In the genomic region with DNA sequence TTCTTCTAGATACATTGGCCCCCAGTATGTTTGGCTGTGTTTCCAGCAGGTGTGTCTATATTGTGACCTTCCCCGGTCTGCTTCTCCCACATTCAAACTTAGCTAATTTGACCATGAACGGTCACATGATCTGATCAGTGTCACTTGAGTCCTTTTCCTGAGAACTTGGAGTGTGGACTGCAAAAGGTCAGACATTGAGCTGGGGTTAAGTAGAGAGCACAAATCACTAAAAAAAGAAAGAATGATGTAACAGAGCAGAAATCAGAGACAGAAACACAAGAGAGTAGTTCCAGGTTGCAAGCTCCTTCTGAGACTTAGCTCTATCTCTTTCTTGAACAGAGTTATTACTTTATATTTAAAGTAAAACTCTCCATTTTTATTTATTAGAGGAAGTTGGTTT, we compare ENCODE assay signal across 16 cellular contexts.
DNase-seq lines count a peak whose midpoint lies in the region; FAIRE-seq and TF ChIP-seq lines count a peak whose summit lies in the region.
"Had no signal": no experiment of that assay in that cellular context is flagged by ENCODE, and none has a peak within 500 bp of the region (broad histone marks: within the 10 kb centered on the region; RNA-seq: fewer than 3 reads in every experiment).

No MANE protein-coding gene starts in this region.

- FAIRE-seq in HTR-8/SVneo (lab: Jason Lieb, UNC) = peak; percentile 87
- FAIRE-seq: A204.1, GM12878, GM18507, H54 had no signal

- H3K36me3 ChIP-seq in left ventricle myocardium inferior = no peaks in the 10 kb centered on the region
- no peaks in the 10 kb centered on the region for H3K36me3 ChIP-seq in right atrium auricular region

- peaks cover 12% of the 10 kb centered on the region for H3K4me1 ChIP-seq in left ventricle myocardium inferior
- no peaks in the 10 kb centered on the region for H3K4me1 ChIP-seq in right atrium auricular region

- peak overlapping the region; percentile 54 for H3K27ac ChIP-seq in left ventricle myocardium inferior (replicated peaks)
- H3K27ac ChIP-seq in right atrium auricular region = no peak overlapping the region
- H3K27ac ChIP-seq: GM23248 had no signal

- intact Hi-C loops in left ventricle myocardium inferior (cut with micrococcal nuclease) = no loop called here

- H3K4me3 ChIP-seq in left ventricle myocardium inferior = no peak overlapping the region
- no peak overlapping the region for H3K4me3 ChIP-seq in right atrium auricular region
- H3K4me3 ChIP-seq in fibroblast of villous mesenchyme (ENCODE audit: low read depth, low read length) = no peak overlapping the region
- H3K4me3 ChIP-seq: GM12878, GM23248 had no signal

- DNase-seq in left ventricle myocardium inferior = no peak
- no peak for DNase-seq in right atrium auricular region (ENCODE audit: low spot score)
- no peak for DNase-seq in HTR-8/SVneo (ENCODE audit: insufficient read length, low spot score)
- peak; percentile 22 for DNase-seq in OCI-M1 (lab: John Stamatoyannopoulos, UW)
- DNase-seq in fibroblast of villous mesenchyme (ENCODE audit: low read depth) = peak; percentile 1
- DNase-seq in activated CD8-positive, alpha-beta memory T cell treated with anti-CD3 and anti-CD28 coated beads for 24 hours = no peak
- no peak for DNase-seq in NCI-H146 treated with DMSO at 0.1 percent for 48 hours (lab: John Stamatoyannopoulos, UW; ENCODE audit: unreplicated experiment)
- DNase-seq: C1 segment of cervical spinal cord; Calu3; CD4-positive, alpha-beta T cell; DMS 273 treated with DMSO at 0.1 percent for 48 hours; GM23248 had no signal

- H3K9me3 ChIP-seq in left ventricle myocardium inferior (replicated peaks) (peaks cover 11% of the 10 kb centered on the region), right atrium auricular region (no peaks in the 10 kb centered on the region)

- TF ChIP-seq CTCF in left ventricle myocardium inferior (IDR thresholded peaks at IDR 0.05; ENCODE audit: borderline replicate concordance) (no peak), right atrium auricular region (IDR thresholded peaks at IDR 0.05) (no peak), fibroblast of villous mesenchyme (IDR thresholded peaks at IDR 0.05; ENCODE audit: insufficient read depth, low read depth, low read length) (no peak)

- H3K27me3 ChIP-seq in left ventricle myocardium inferior (ENCODE audit: low read depth) (no peaks in the 10 kb centered on the region), right atrium auricular region (no peaks in the 10 kb centered on the region)

Comparison
In these comparisons a context has a peak if more than half of its experiments do, and no peak if none do; other contexts are left out.
1. DNase-seq: peak in OCI-M1 (single experiment) and fibroblast of villous mesenchyme (single experiment); none in left ventricle myocardium inferior (single experiment), right atrium auricular region (single experiment), HTR-8/SVneo (single experiment), activated CD8-positive, alpha-beta memory T cell treated with anti-CD3 and anti-CD28 coated beads for 24 hours (single experiment) and NCI-H146 treated with DMSO at 0.1 percent for 48 hours (single experiment).